ENCODE assay signal across 14 cellular contexts in the genomic region with DNA sequence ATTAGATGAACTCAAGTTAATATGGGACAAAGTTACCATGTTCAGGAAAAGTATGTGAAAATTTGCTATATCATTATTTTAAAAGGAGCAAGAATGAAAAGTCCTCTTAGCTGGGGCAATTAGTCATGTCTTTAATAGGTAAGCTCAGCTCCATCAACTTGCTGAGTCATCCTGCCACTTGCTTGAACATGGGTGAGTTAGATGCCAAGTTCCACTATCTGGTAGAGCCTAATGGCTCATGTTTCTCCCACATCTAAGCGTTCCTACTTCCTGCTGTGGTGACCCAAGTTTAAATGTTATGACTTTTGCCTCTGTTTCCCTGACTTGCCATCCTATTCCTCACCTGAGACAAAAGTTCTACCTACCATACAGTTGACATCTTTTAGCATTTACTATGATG.
DNase-seq lines count a peak whose midpoint lies in the region; ATAC-seq, FAIRE-seq and TF ChIP-seq lines count a peak whose summit lies in the region.
"Had no signal": no experiment of that assay in that cellular context is flagged by ENCODE, and none has a peak within 500 bp of the region (broad histone marks: within the 10 kb centered on the region; RNA-seq: fewer than 3 reads in every experiment).

No MANE protein-coding gene starts in this region.

- peaks cover 5% of the 10 kb centered on the region for H3K4me1 Mint-ChIP-seq in activated CD4-positive, alpha-beta T cell treated with anti-CD3 and anti-CD28 coated beads for 36 hours

- no peak overlapping the region for H3K4me2 ChIP-seq in osteoblast (ENCODE audit: insufficient read depth, low read length)

- H3K27ac ChIP-seq in osteoblast (ENCODE audit: low read depth, low read length): no peak overlapping the region
- H3K27ac ChIP-seq: heart right ventricle, skin epidermis had no signal

- no peaks in the 10 kb centered on the region for H3K79me2 ChIP-seq in osteoblast (ENCODE audit: insufficient read depth, low read length)

- POLR2A ChIA-PET in activated CD4-positive, alpha-beta T cell treated with anti-CD3 and anti-CD28 coated beads for 36 hours (lab: Charles Lee): no interaction called here

- H3K27ac Mint-ChIP-seq in activated CD4-positive, alpha-beta T cell treated with anti-CD3 and anti-CD28 coated beads for 36 hours: no peak overlapping the region

- ATAC-seq in activated CD4-positive, alpha-beta T cell treated with anti-CD3 and anti-CD28 coated beads for 36 hours: peak; percentile 76
- ATAC-seq: heart right ventricle had no signal

- H3K4me3 Mint-ChIP-seq in activated CD4-positive, alpha-beta T cell treated with anti-CD3 and anti-CD28 coated beads for 36 hours: no peak overlapping the region

- no peaks in the 10 kb centered on the region for H3K9me3 ChIP-seq in osteoblast (ENCODE audit: low read depth, low read length)

- no peaks in the 10 kb centered on the region for H4K20me1 ChIP-seq in osteoblast (ENCODE audit: insufficient read depth, low read length)

- H3K9me3 Mint-ChIP-seq in activated CD4-positive, alpha-beta T cell treated with anti-CD3 and anti-CD28 coated beads for 36 hours (ENCODE audit: low read depth): no peaks in the 10 kb centered on the region

- no peaks in the 10 kb centered on the region for H3K36me3 ChIP-seq in bronchial epithelial cell (ENCODE audit: control insufficient read depth, insufficient read depth, low read length)
- H3K36me3 ChIP-seq in osteoblast (ENCODE audit: insufficient read depth, low read length): no peaks in the 10 kb centered on the region
- H3K36me3 ChIP-seq: heart right ventricle had no signal

- no peaks in the 10 kb centered on the region for H3K4me1 ChIP-seq in osteoblast (ENCODE audit: insufficient read depth, low read length)
- H3K4me1 ChIP-seq: heart right ventricle had no signal

- no peak overlapping the region for H3K4me3 ChIP-seq in bronchial epithelial cell (ENCODE audit: low read depth, low read length)
- H3K4me3 ChIP-seq in osteoblast (ENCODE audit: insufficient read depth, low read length): no peak overlapping the region
- H3K4me3 ChIP-seq: heart right ventricle, skin epidermis had no signal

- intact Hi-C loops in activated CD4-positive, alpha-beta T cell treated with anti-CD3 and anti-CD28 coated beads for 36 hours (cut with DNase I, micrococcal nuclease): no loop called here

- H3K27me3 ChIP-seq in bronchial epithelial cell (ENCODE audit: control insufficient read depth, insufficient read depth, low read length): no peaks in the 10 kb centered on the region
- H3K27me3 ChIP-seq in osteoblast (ENCODE audit: insufficient read depth, low read length): no peaks in the 10 kb centered on the region

- CTCF ChIA-PET in activated CD4-positive, alpha-beta T cell treated with anti-CD3 and anti-CD28 coated beads for 36 hours (lab: Charles Lee): no interaction called here

- TF ChIP-seq CTCF in bronchial epithelial cell (IDR thresholded peaks at IDR 0.05; ENCODE audit: insufficient read depth, low read length, severe bottlenecking): no peak
- no peak for TF ChIP-seq CTCF in osteoblast (IDR thresholded peaks at IDR 0.05; ENCODE audit: extremely low read depth, low read depth, low read length)

- FAIRE-seq in bronchial epithelial cell (lab: Jason Lieb, UNC): no peak
- FAIRE-seq: HTR-8/SVneo had no signal

- H3K27me3 Mint-ChIP-seq in activated CD4-positive, alpha-beta T cell treated with anti-CD3 and anti-CD28 coated beads for 36 hours: no peaks in the 10 kb centered on the region

- H3K36me3 Mint-ChIP-seq in activated CD4-positive, alpha-beta T cell treated with anti-CD3 and anti-CD28 coated beads for 36 hours (ENCODE audit: low read depth): no peaks in the 10 kb centered on the region

- peak; percentile 32 for DNase-seq in activated CD4-positive, alpha-beta T cell treated with anti-CD3 and anti-CD28 coated beads for 36 hours
- no peak for DNase-seq in activated CD4-positive, alpha-beta T cell treated with anti-CD3 and anti-CD28 coated beads for 4 hours
- DNase-seq in MV-4-11 (lab: John Stamatoyannopoulos, UW) (peak; percentile 22), bronchial epithelial cell (ENCODE audit: low read depth) (peak; percentile 88), osteoblast (ENCODE audit: insufficient read length, low spot score, missing footprints) (peak; percentile 78), AG08396 (ENCODE audit: low spot score) (no peak), SIG-M5 (lab: John Stamatoyannopoulos, UW) (no peak), NCI-H524 treated with DMSO at 0.1 percent for 48 hours (lab: John Stamatoyannopoulos, UW) (no peak)
- DNase-seq: central memory CD4-positive, alpha-beta T cell; heart right ventricle; NCI-H526; stimulated activated naive CD4-positive, alpha-beta T cell treated with Interleukin-2 at 50 U/mL for 16 hours had no signal

- no peak overlapping the region for H2AFZ ChIP-seq in osteoblast (ENCODE audit: low read length)

Comparison
In these comparisons a context has a peak if more than half of its experiments do, and no peak if none do; other contexts are left out.
1. DNase-seq: peak in activated CD4-positive, alpha-beta T cell treated with anti-CD3 and anti-CD28 coated beads for 36 hours (single experiment), MV-4-11 (single experiment), bronchial epithelial cell (single experiment) and osteoblast (single experiment); none in activated CD4-positive, alpha-beta T cell treated with anti-CD3 and anti-CD28 coated beads for 4 hours (0 of 2), AG08396 (single experiment), SIG-M5 (single experiment) and NCI-H524 treated with DMSO at 0.1 percent for 48 hours (single experiment).